In genomic region chr1:103489881-103490280, GRCh38 we compare ENCODE assay signal across 13 cellular contexts. TPM values are rescaled to one million over a fixed set of nuclear protein-coding genes. Genes with fewer than 3 reads are reported as not detected.
DNase-seq lines count a peak whose midpoint lies in the region; ATAC-seq and TF ChIP-seq lines count a peak whose summit lies in the region.
"Had no signal": no experiment of that assay in that cellular context is flagged by ENCODE, and none has a peak within 500 bp of the region (broad histone marks: within the 10 kb centered on the region; RNA-seq: fewer than 3 reads in every experiment).

No MANE protein-coding gene starts in this region.

- TF ChIP-seq CTCF in A673 (conservative IDR thresholded peaks at IDR 0.05; ENCODE audit: low read depth, low read length) (no peak), epithelial cell of esophagus (IDR thresholded peaks at IDR 0.05; ENCODE audit: insufficient read depth, low read depth, low read length, missing control alignments) (no peak)

- peaks cover 10% of the 10 kb centered on the region for H3K4me1 ChIP-seq in A673 (ENCODE audit: insufficient read depth, low read length, poor library complexity, severe bottlenecking)
- H3K4me1 ChIP-seq: A549, spleen had no signal

- no peaks in the 10 kb centered on the region for H3K9me3 ChIP-seq in A673 (ENCODE audit: low read depth, low read length, poor library complexity, severe bottlenecking)
- H3K9me3 ChIP-seq: A549 had no signal

- no peak overlapping the region for H3K27ac ChIP-seq in A673 (ENCODE audit: low read depth, low read length, poor library complexity, severe bottlenecking)
- H3K27ac ChIP-seq: A549, spleen, WERI-Rb-1 had no signal

- intact Hi-C loops in A673 (cut with micrococcal nuclease; ENCODE audit: unreplicated experiment): no loop called here

- H3K36me3 ChIP-seq in A673 (ENCODE audit: insufficient read depth, low read length, poor library complexity, severe bottlenecking): no peaks in the 10 kb centered on the region
- H3K36me3 ChIP-seq: spleen, WERI-Rb-1 had no signal

- BruUV-seq in A673 (replicated peaks; lab: Mats Ljungman, UMichigan): no TSS peak

- POLR2A ChIA-PET in A673 (lab: Charles Lee; ENCODE audit: low non-redundant PET): no interaction called here

- H3K27me3 ChIP-seq in A673 (replicated peaks; ENCODE audit: insufficient read depth, low read depth, low read length, poor library complexity): no peaks in the 10 kb centered on the region
- H3K27me3 ChIP-seq: spleen had no signal

- ATAC-seq in GM19468 (IDR thresholded peaks at IDR 0.05; ENCODE audit: extremely low read depth, unreplicated experiment) (peak; percentile 39), HG03460 (IDR thresholded peaks at IDR 0.05; ENCODE audit: unreplicated experiment) (peak; percentile 90)
- ATAC-seq: A549 had no signal

- CTCF ChIA-PET in A673 (lab: Charles Lee): no interaction called here

- no peak overlapping the region for H3K4me3 ChIP-seq in A673 (ENCODE audit: low read depth, low read length, poor library complexity, severe bottlenecking)
- no peak overlapping the region for H3K4me3 ChIP-seq in epithelial cell of esophagus (ENCODE audit: low read length)
- H3K4me3 ChIP-seq: A549, spleen had no signal

- DNase-seq in A673 (ENCODE audit: low spot score): peak; percentile 52
- DNase-seq in epithelial cell of esophagus (ENCODE audit: low read depth): peak; percentile 68
- no peak for DNase-seq in NCI-H128 (lab: John Stamatoyannopoulos, UW; ENCODE audit: unreplicated experiment)
- DNase-seq in NCI-H510A (lab: John Stamatoyannopoulos, UW): no peak
- DNase-seq in ecto neural progenitor cell (ENCODE audit: low spot score): no peak
- no peak for DNase-seq in retina
- DNase-seq: GF-D8, NCI-H187, spleen, WERI-Rb-1 had no signal

RNA-seq across cellular contexts. Expression of gene RNPC3, which starts 35.6 kb away (rescaled TPM):
- 18.8 and 20.1 TPM in 2 replicates for total RNA-seq in A673 (2021)

Comparison
In these comparisons a context has a peak if more than half of its experiments do, and no peak if none do; other contexts are left out.
1. DNase-seq: peak in A673 (single experiment) and epithelial cell of esophagus (single experiment); none in NCI-H128 (single experiment), NCI-H510A (single experiment), ecto neural progenitor cell (single experiment) and retina (single experiment).